ENCODE assay signal across 9 cellular contexts in the genomic region with DNA sequence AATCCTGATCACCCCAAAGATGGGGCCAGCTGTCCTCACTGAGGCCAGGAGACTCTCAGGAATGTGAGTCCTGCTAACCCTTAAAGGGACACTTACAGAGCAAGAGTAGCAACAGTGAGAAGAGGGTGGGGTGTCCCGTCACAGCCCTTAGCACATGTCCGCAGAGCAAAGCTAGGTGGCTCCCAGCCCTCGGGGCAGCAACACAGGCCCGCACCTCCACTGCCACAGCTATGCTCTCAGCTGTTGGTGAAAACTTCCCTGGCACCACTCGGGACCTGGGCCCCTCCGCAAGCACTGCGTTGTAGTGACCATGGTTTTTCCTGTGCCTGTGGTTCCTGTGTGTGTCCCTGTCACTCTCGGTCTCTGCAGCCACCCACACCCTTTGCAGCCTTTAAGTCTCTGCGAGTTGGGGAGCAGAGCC.
A peak's percentile ranks its signal among the peaks of the same experiment; 100 is the strongest.
DNase-seq lines count a peak whose midpoint lies in the region; ATAC-seq and TF ChIP-seq lines count a peak whose summit lies in the region.
"Had no signal": no experiment of that assay in that cellular context is flagged by ENCODE, and none has a peak within 500 bp of the region (broad histone marks: within the 10 kb centered on the region; RNA-seq: fewer than 3 reads in every experiment).

No MANE protein-coding gene starts in this region.

- intact Hi-C loops in activated T-helper 1 cell treated with anti-CD3 and anti-CD28 coated beads, Interleukin-12 subunit alpha, Interleukin-12 subunit beta, Interleukin-2, Interleukin-4 antibody, amounts not matched to agents 30 ng/mL and 10 ng/mL and 1 ng/mL, durations not matched to agents 14 hours and 24 hours and 36 hours (cut with micrococcal nuclease), result loop anchor here (1.0 to 10.0 kb wide), 2 partner anchors 8 to 274 kb away; no protein-coding TSS in a partner anchor

- H3K27ac Mint-ChIP-seq in activated T-helper 1 cell treated with anti-CD3 and anti-CD28 coated beads, Interleukin-12 subunit alpha, Interleukin-12 subunit beta, Interleukin-2, Interleukin-4 antibody, amounts not matched to agents 30 ng/mL and 10 ng/mL and 1 ng/mL, durations not matched to agents 14 hours and 24 hours and 36 hours, result no peak overlapping the region
- H3K27ac Mint-ChIP-seq in immature natural killer cell (peak overlapping the region in 3 of 6 donors; percentile 27 to 80 (median 47)), mesothelial cell of epicardium (no peak overlapping the region)
- H3K27ac Mint-ChIP-seq in stimulated activated effector memory CD8-positive, alpha-beta T cell treated with anti-CD3 and anti-CD28 coated beads, Interleukin-12 subunit alpha, Interleukin-12 subunit beta, amount 100 ng/mL, for 72 hours, result peak overlapping the region; percentile 69

- peaks cover 2% of the 10 kb centered on the region; the same call in 1 of the 2 replicates for H3K27me3 ChIP-seq in H7 (ENCODE audit: control insufficient read depth, insufficient read depth, low read length)

- no peaks in the 10 kb centered on the region for H3K9me3 Mint-ChIP-seq in activated T-helper 1 cell treated with anti-CD3 and anti-CD28 coated beads, Interleukin-12 subunit alpha, Interleukin-12 subunit beta, Interleukin-2, Interleukin-4 antibody, amounts not matched to agents 30 ng/mL and 10 ng/mL and 1 ng/mL, durations not matched to agents 14 hours and 24 hours and 36 hours
- H3K9me3 Mint-ChIP-seq in immature natural killer cell (no peaks in the 10 kb centered on the region), mesothelial cell of epicardium (peaks cover 4% of the 10 kb centered on the region)
- no peaks in the 10 kb centered on the region for H3K9me3 Mint-ChIP-seq in stimulated activated effector memory CD8-positive, alpha-beta T cell treated with anti-CD3 and anti-CD28 coated beads, Interleukin-12 subunit alpha, Interleukin-12 subunit beta, amount 100 ng/mL, for 72 hours

- H3K27ac ChIP-seq in caudate nucleus (ENCODE audit: low read depth, low read length), result no peak overlapping the region

- DNase-seq in H7 (no peak), immature natural killer cell (no peak), mesothelial cell of epicardium (ENCODE audit: low spot score in 2 of 2, unreplicated experiment in 2 of 2) (no peak), HPDE6-E6E7 (ENCODE audit: extremely low spot score) (no peak), caudate nucleus (lab: John Stamatoyannopoulos, UW) (no peak), DMS114 treated with DMSO at 0.1 percent for 48 hours (lab: John Stamatoyannopoulos, UW; ENCODE audit: unreplicated experiment) (no peak)
- DNase-seq in activated T-helper 1 cell treated with anti-CD3 and anti-CD28 coated beads, Interleukin-12 subunit alpha, Interleukin-12 subunit beta, Interleukin-2, Interleukin-4 antibody, amounts not matched to agents 30 ng/mL and 10 ng/mL and 1 ng/mL, durations not matched to agents 14 hours and 24 hours and 36 hours (ENCODE audit: low spot score), result no peak
- no peak for DNase-seq in stimulated activated effector memory CD8-positive, alpha-beta T cell treated with anti-CD3 and anti-CD28 coated beads, Interleukin-12 subunit alpha, Interleukin-12 subunit beta, amount 100 ng/mL, for 72 hours (ENCODE audit: low spot score in 2 of 2)
- DNase-seq: amniotic stem cell had no signal

- peak overlapping the region; percentile 2; the same call in 1 of the 2 replicates for H3K4me3 ChIP-seq in H7 (ENCODE audit: insufficient read depth, low read depth, low read length)

- peaks cover 20% of the 10 kb centered on the region for H3K4me1 Mint-ChIP-seq in activated T-helper 1 cell treated with anti-CD3 and anti-CD28 coated beads, Interleukin-12 subunit alpha, Interleukin-12 subunit beta, Interleukin-2, Interleukin-4 antibody, amounts not matched to agents 30 ng/mL and 10 ng/mL and 1 ng/mL, durations not matched to agents 14 hours and 24 hours and 36 hours (ENCODE audit: low read depth)
- H3K4me1 Mint-ChIP-seq in immature natural killer cell (peaks cover 50 to 54% of the 10 kb centered on the region in 2 donors), mesothelial cell of epicardium (peaks cover 5% of the 10 kb centered on the region)
- peaks cover 21% of the 10 kb centered on the region for H3K4me1 Mint-ChIP-seq in stimulated activated effector memory CD8-positive, alpha-beta T cell treated with anti-CD3 and anti-CD28 coated beads, Interleukin-12 subunit alpha, Interleukin-12 subunit beta, amount 100 ng/mL, for 72 hours

- H3K36me3 Mint-ChIP-seq in activated T-helper 1 cell treated with anti-CD3 and anti-CD28 coated beads, Interleukin-12 subunit alpha, Interleukin-12 subunit beta, Interleukin-2, Interleukin-4 antibody, amounts not matched to agents 30 ng/mL and 10 ng/mL and 1 ng/mL, durations not matched to agents 14 hours and 24 hours and 36 hours (ENCODE audit: low read depth), result no peaks in the 10 kb centered on the region
- no peaks in the 10 kb centered on the region for H3K36me3 Mint-ChIP-seq in immature natural killer cell
- no peaks in the 10 kb centered on the region for H3K36me3 Mint-ChIP-seq in stimulated activated effector memory CD8-positive, alpha-beta T cell treated with anti-CD3 and anti-CD28 coated beads, Interleukin-12 subunit alpha, Interleukin-12 subunit beta, amount 100 ng/mL, for 72 hours
- H3K36me3 Mint-ChIP-seq in mesothelial cell of epicardium, result no peaks in the 10 kb centered on the region

- no peak for ATAC-seq in stimulated activated effector memory CD8-positive, alpha-beta T cell treated with anti-CD3 and anti-CD28 coated beads, Interleukin-12 subunit alpha, Interleukin-12 subunit beta, amount 100 ng/mL, for 72 hours

- no peaks in the 10 kb centered on the region for H3K36me3 ChIP-seq in H7 (replicated peaks; ENCODE audit: control insufficient read depth, insufficient read depth, low read length)

- H3K27me3 Mint-ChIP-seq in activated T-helper 1 cell treated with anti-CD3 and anti-CD28 coated beads, Interleukin-12 subunit alpha, Interleukin-12 subunit beta, Interleukin-2, Interleukin-4 antibody, amounts not matched to agents 30 ng/mL and 10 ng/mL and 1 ng/mL, durations not matched to agents 14 hours and 24 hours and 36 hours (ENCODE audit: insufficient read depth), result peaks cover 20% of the 10 kb centered on the region
- peaks cover 6 to 15% (median 6%) of the 10 kb centered on the region in 3 donors for H3K27me3 Mint-ChIP-seq in immature natural killer cell (ENCODE audit: low read depth in 3 of 3)
- H3K27me3 Mint-ChIP-seq in mesothelial cell of epicardium (ENCODE audit: low read depth), result no peaks in the 10 kb centered on the region

- H3K4me3 Mint-ChIP-seq in activated T-helper 1 cell treated with anti-CD3 and anti-CD28 coated beads, Interleukin-12 subunit alpha, Interleukin-12 subunit beta, Interleukin-2, Interleukin-4 antibody, amounts not matched to agents 30 ng/mL and 10 ng/mL and 1 ng/mL, durations not matched to agents 14 hours and 24 hours and 36 hours, result peak overlapping the region; percentile 81
- H3K4me3 Mint-ChIP-seq in immature natural killer cell (peak overlapping the region; percentile 64 to 86 (median 75)), mesothelial cell of epicardium (no peak overlapping the region)
- H3K4me3 Mint-ChIP-seq in stimulated activated effector memory CD8-positive, alpha-beta T cell treated with anti-CD3 and anti-CD28 coated beads, Interleukin-12 subunit alpha, Interleukin-12 subunit beta, amount 100 ng/mL, for 72 hours, result peak overlapping the region; percentile 79

- TF ChIP-seq CTCF in mesothelial cell of epicardium (IDR thresholded peaks at IDR 0.05; ENCODE audit: unreplicated experiment), result no peak
